8 cellular contexts compared by ENCODE assay signal in the genomic region with DNA sequence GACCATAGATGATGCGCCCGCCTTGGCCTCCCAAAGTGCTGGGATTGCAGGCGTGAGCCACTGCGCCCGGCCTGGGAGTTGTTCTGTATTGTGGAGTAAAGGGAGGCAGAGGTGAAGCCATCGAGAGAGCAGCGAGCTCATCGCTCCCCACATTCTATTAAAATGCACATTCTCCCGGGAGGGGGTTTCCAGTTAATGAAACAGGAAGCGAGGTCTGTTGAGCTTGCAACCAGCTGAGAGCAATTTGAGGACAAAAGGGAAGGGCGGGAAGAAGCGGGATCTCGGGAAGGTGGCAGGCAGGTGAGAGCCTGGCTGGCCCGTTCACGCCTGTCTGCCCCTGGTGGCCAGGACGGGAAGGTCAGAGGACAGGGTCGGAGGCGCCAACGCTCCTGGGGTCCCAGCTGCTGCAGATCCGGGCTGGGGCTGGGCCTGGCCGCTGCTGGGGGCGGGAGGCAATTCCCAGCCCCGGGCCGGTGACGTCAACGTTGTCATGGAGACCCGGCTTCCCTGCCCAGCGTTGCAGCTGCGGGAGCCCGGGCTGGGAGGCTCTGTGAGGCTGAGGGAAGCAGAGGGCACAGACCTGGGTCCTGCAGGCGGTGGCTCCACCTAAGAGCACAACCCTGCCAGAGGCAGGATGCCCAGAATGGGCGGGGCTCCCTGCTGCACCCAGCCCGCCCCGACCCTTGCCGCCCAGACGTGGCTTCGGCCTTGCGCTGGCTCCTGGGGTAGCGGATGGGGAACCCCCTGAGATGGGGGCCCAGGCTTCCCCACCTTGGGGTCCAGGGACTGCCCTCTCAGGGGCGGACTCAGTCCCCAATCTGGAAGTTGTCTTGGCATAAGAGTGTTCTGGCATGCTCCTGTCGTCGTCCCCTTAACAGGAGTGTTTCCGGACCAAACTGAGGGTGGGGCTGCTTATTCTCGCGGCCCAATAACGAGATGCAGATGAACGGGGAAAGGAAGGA. TPM values are rescaled to one million over a fixed set of nuclear protein-coding genes. Genes with fewer than 3 reads are reported as not detected.
DNase-seq lines count a peak whose midpoint lies in the region; ATAC-seq and TF ChIP-seq lines count a peak whose summit lies in the region.

No MANE protein-coding gene starts in this region.

- TF ChIP-seq POLR2A in GM15510 (IDR thresholded peaks at IDR 0.05; ENCODE audit: borderline replicate concordance, extremely low read depth, insufficient read length) = peak; percentile 14

- CTCF ChIA-PET in activated CD4-positive, alpha-beta T cell treated with anti-CD3 and anti-CD28 coated beads for 36 hours (lab: Charles Lee) = interaction anchor here (0.6 to 3.1 kb wide), 28 partner anchors 7 to 654 kb away, joined by 3 to 14 read pairs (median 4); no protein-coding TSS in a partner anchor

- no peaks in the 10 kb centered on the region for H3K9me3 ChIP-seq in colonic mucosa

- H3K4me3 Mint-ChIP-seq in activated CD4-positive, alpha-beta T cell treated with anti-CD3 and anti-CD28 coated beads for 36 hours = peak overlapping the region; percentile 73

- H3K36me3 Mint-ChIP-seq in activated CD4-positive, alpha-beta T cell treated with anti-CD3 and anti-CD28 coated beads for 36 hours (ENCODE audit: low read depth) = no peaks in the 10 kb centered on the region

- peaks cover 6% of the 10 kb centered on the region for H3K4me1 ChIP-seq in colonic mucosa

- POLR2A ChIA-PET in activated CD4-positive, alpha-beta T cell treated with anti-CD3 and anti-CD28 coated beads for 36 hours (lab: Charles Lee) = interaction anchor here (0.6 kb wide), 1 partner anchor 529 kb away, joined by 4 read pairs; no protein-coding TSS in a partner anchor

- H3K36me3 ChIP-seq in colonic mucosa = no peaks in the 10 kb centered on the region

- H3K9me3 Mint-ChIP-seq in activated CD4-positive, alpha-beta T cell treated with anti-CD3 and anti-CD28 coated beads for 36 hours (ENCODE audit: low read depth) = no peaks in the 10 kb centered on the region

- intact Hi-C loops in activated CD4-positive, alpha-beta T cell treated with anti-CD3 and anti-CD28 coated beads for 36 hours (cut with DNase I, micrococcal nuclease) = loop anchor here in 1 of 2 experiments (2.0 kb wide), 1 partner anchor 364 kb away; no protein-coding TSS in a partner anchor
- intact Hi-C loops in colonic mucosa (cut with DNase I) = loop anchor here (10.0 kb wide), 1 partner anchor 696 kb away; a partner anchor contains a TSS

- peak; percentile 65 for TF ChIP-seq CTCF in colonic mucosa (IDR thresholded peaks at IDR 0.05)

- ATAC-seq in HG02885 (IDR thresholded peaks at IDR 0.05; ENCODE audit: poor library complexity, unreplicated experiment) = peak; percentile 86
- peak; percentile 93 for ATAC-seq in activated CD4-positive, alpha-beta T cell treated with anti-CD3 and anti-CD28 coated beads for 36 hours

- peaks cover 15% of the 10 kb centered on the region for H3K4me1 Mint-ChIP-seq in activated CD4-positive, alpha-beta T cell treated with anti-CD3 and anti-CD28 coated beads for 36 hours

- no peaks in the 10 kb centered on the region for H3K27me3 ChIP-seq in colonic mucosa

- peak overlapping the region; percentile 91 for H3K27ac Mint-ChIP-seq in activated CD4-positive, alpha-beta T cell treated with anti-CD3 and anti-CD28 coated beads for 36 hours

- H3K9ac ChIP-seq in colonic mucosa (ENCODE audit: low read depth in 2 of 2, low read length in 2 of 2) = peak overlapping the region; percentile 51 to 58

- H3K27me3 Mint-ChIP-seq in activated CD4-positive, alpha-beta T cell treated with anti-CD3 and anti-CD28 coated beads for 36 hours = no peaks in the 10 kb centered on the region

- peak overlapping the region; percentile 28 for H3K4me3 ChIP-seq in colonic mucosa

- DNase-seq in NCI-H2107 (lab: John Stamatoyannopoulos, UW) (peak; percentile 96), colonic mucosa (peak; percentile 93), left kidney (ENCODE audit: low read depth, low spot score) (peak; percentile 96), NOMO-1 treated with dmso at 0.1 percent for 144 hours (lab: John Stamatoyannopoulos, UW; ENCODE audit: unreplicated experiment) (no peak)
- peak; percentile 74 for DNase-seq in activated CD4-positive, alpha-beta T cell treated with anti-CD3 and anti-CD28 coated beads for 36 hours
- peak; percentile 46 to 54 for DNase-seq in stimulated activated CD4-positive, alpha-beta T cell treated with anti-CD3 and anti-CD28 coated beads, Interleukin-1b, Interleukin-23, amount 100 ng/mL, for 4 hours (ENCODE audit: low read depth in 2 of 2)

- peak overlapping the region; percentile 14 for H3K27ac ChIP-seq in colonic mucosa

RNA-seq across cellular contexts. Expression of a gene that starts 48.7 kb away (rescaled TPM):
- 1 to 10 TPM; 7.0 to 7.6 TPM for total RNA-seq in activated CD4-positive, alpha-beta T cell treated with anti-CD3 and anti-CD28 coated beads for 36 hours
- total RNA-seq in colonic mucosa = 1 to 10 TPM; 9.1 to 9.6 TPM
